5 cellular contexts compared by ENCODE assay signal in the genomic region with DNA sequence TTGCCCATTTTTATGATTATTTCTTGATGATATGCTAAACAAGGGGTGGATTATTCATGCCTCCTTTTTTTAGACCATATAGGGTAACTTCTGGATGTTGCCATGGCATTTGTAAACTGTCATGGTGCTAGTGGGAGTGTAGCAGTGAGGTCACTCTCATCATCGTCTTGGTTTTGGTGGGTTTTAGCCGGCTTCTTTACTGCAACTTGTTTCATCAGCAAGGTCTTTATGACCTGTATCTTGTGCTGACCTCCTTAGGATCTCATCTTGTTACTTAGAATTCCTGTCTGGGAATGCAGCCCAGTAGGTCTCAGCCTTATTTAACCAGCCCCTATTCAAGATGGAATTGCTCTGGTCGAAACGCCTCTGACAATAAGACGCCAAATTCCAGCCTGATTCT. TPM values are rescaled to one million over a fixed set of nuclear protein-coding genes. Genes with fewer than 3 reads are reported as not detected.
"Had no signal": no experiment of that assay in that cellular context is flagged by ENCODE, and none has a peak within 500 bp of the region (broad histone marks: within the 10 kb centered on the region; RNA-seq: fewer than 3 reads in every experiment).

No MANE protein-coding gene starts in this region.

RNA-seq across cellular contexts. Expression of gene MYBPHL, which starts 20.0 kb away (rescaled TPM):
- total RNA-seq: GM23248, H4, H7, HT-29, IMR-90 had no signal
- polyA plus RNA-seq: GM23248 had no signal
